1 cellular context compared by ENCODE assay signal in genomic region chr16:28823719-28824547, GRCh38.
A peak's percentile ranks its signal among the peaks of the same experiment; 100 is the strongest.
TF ChIP-seq lines count a peak whose summit lies in the region.

No MANE protein-coding gene starts in this region.

TF ChIP-seq in K562, 482 proteins besides CTCF, POLR2A, EP300 and RAD21 (continued from another document and continues in another):
- TF ChIP-seq POLR2H (tag; IDR thresholded peaks at IDR 0.05; ENCODE audit: low read depth): peak; percentile 80
- peak; percentile 58 for TF ChIP-seq AFF4 (CRISPR knock-in tag; IDR thresholded peaks at IDR 0.05)
- TF ChIP-seq ILF3 (IDR thresholded peaks at IDR 0.05; ENCODE audit: borderline replicate concordance): no peak
- TF ChIP-seq RBFOX2 (IDR thresholded peaks at IDR 0.05; ENCODE audit: low read depth, low read length): peak; percentile 92
- TF ChIP-seq CREB1 (IDR thresholded peaks at IDR 0.05): no peak; the same call in 1 of the 2 replicates
- 0 out of 2 replicates have a peak, but pooled peaks have one; percentile 18 for TF ChIP-seq CREB1 (CRISPR knock-in tag; IDR thresholded peaks at IDR 0.05)
- TF ChIP-seq ZBTB7A (IDR thresholded peaks at IDR 0.05; ENCODE audit: borderline replicate concordance, control insufficient read depth, low read depth, low read length): peak; percentile 94
- no peak for TF ChIP-seq TCF7 (IDR thresholded peaks at IDR 0.05; ENCODE audit: borderline replicate concordance)
- TF ChIP-seq THRB (CRISPR knock-in tag; conservative IDR thresholded peaks at IDR 0.05): peak; percentile 81; the same call in 1 of the 2 replicates
- 0 out of 2 replicates have a peak, but pooled peaks have one; percentile 15 for TF ChIP-seq XRCC5 (IDR thresholded peaks at IDR 0.05; ENCODE audit: low read depth, low read length)
- peak; percentile 60; the same call in 1 of the 2 replicates for TF ChIP-seq CBX1 (IDR thresholded peaks at IDR 0.05; ENCODE audit: low read depth)
- TF ChIP-seq ZNF740 (CRISPR knock-in tag; IDR thresholded peaks at IDR 0.05): peak; percentile 95
- peak in 1 of 2 experiments; percentile 85; a peak in 2 of 4 replicates for TF ChIP-seq ZNF740 (tag; IDR thresholded peaks at IDR 0.05)
- TF ChIP-seq RBM17 (IDR thresholded peaks at IDR 0.05; ENCODE audit: borderline replicate concordance, low read depth, low read length): no peak
- TF ChIP-seq HMGN3 (IDR thresholded peaks at IDR 0.05; ENCODE audit: borderline replicate concordance, extremely low read depth, insufficient read length, low read depth, low read length): peak; percentile 89
- TF ChIP-seq ATF4 (CRISPR knock-in tag; IDR thresholded peaks at IDR 0.05): peak; percentile 95
- peak; percentile 76 for TF ChIP-seq PML (IDR thresholded peaks at IDR 0.05; ENCODE audit: low read length)
- 0 out of 2 replicates have a peak, but pooled peaks have one; percentile 22 for TF ChIP-seq GTF2F1 (IDR thresholded peaks at IDR 0.05; ENCODE audit: low read depth, low read length)
- no peak for TF ChIP-seq ZNF696 (CRISPR knock-in tag; conservative IDR thresholded peaks at IDR 0.05)
- TF ChIP-seq ELF4 (CRISPR knock-in tag; IDR thresholded peaks at IDR 0.05): peak; percentile 87; the same call in 1 of the 2 replicates
- peak; percentile 98 for TF ChIP-seq NRF1 (conservative IDR thresholded peaks at IDR 0.05 in 1 of 2, IDR thresholded peaks at IDR 0.05 in 1 of 2)
- peak; percentile 66 for TF ChIP-seq ZSCAN32 (CRISPR knock-in tag; IDR thresholded peaks at IDR 0.05)
- peak; percentile 48; the same call in 1 of the 2 replicates for TF ChIP-seq TFAP4 (CRISPR knock-in tag; IDR thresholded peaks at IDR 0.05; ENCODE audit: borderline replicate concordance)
- TF ChIP-seq MTA3 (IDR thresholded peaks at IDR 0.05; ENCODE audit: borderline replicate concordance): peak; percentile 61; the same call in 1 of the 2 replicates
- peak; percentile 91; the same call in 1 of the 2 replicates for TF ChIP-seq MBD2 (IDR thresholded peaks at IDR 0.05; ENCODE audit: borderline replicate concordance, low read depth)
- no peak for TF ChIP-seq ZZZ3 (IDR thresholded peaks at IDR 0.05)
- no peak for TF ChIP-seq NR0B1 (IDR thresholded peaks at IDR 0.05; ENCODE audit: partially characterized antibody)
- no peak for TF ChIP-seq MXI1 (IDR thresholded peaks at IDR 0.05; ENCODE audit: low read depth, low read length)
- peak; percentile 56 for TF ChIP-seq CCNT2 (IDR thresholded peaks at IDR 0.05; ENCODE audit: borderline replicate concordance, extremely low read depth, insufficient read length, low read depth, low read length)
- TF ChIP-seq ERF (CRISPR knock-in tag; IDR thresholded peaks at IDR 0.05): peak; percentile 28; the same call in 1 of the 2 replicates
- peak; percentile 52 for TF ChIP-seq KDM5B (IDR thresholded peaks at IDR 0.05; ENCODE audit: insufficient replicate concordance, low read depth, low read length)
- TF ChIP-seq ZNF41 (CRISPR knock-in tag; conservative IDR thresholded peaks at IDR 0.05): peak; percentile 78
- TF ChIP-seq STAT6 (CRISPR knock-in tag; IDR thresholded peaks at IDR 0.05): 0 out of 2 replicates have a peak, but pooled peaks have one; percentile 21
- peak; percentile 82 for TF ChIP-seq FOS (IDR thresholded peaks at IDR 0.05; ENCODE audit: extremely low read depth, insufficient read length)
- peak; percentile 44; the same call in 1 of the 2 replicates for TF ChIP-seq ZNF75A (CRISPR knock-in tag; IDR thresholded peaks at IDR 0.05)
- peak; percentile 87 for TF ChIP-seq MITF (IDR thresholded peaks at IDR 0.05)
- no peak for TF ChIP-seq ZNF282 (CRISPR knock-in tag; IDR thresholded peaks at IDR 0.05)
- no peak for TF ChIP-seq RUNX1 (IDR thresholded peaks at IDR 0.05; ENCODE audit: low read depth)
- TF ChIP-seq CHD2 (IDR thresholded peaks at IDR 0.05; ENCODE audit: low read depth, low read length): peak; percentile 87
- peak; percentile 64 for TF ChIP-seq SP1 (CRISPR knock-in tag; IDR thresholded peaks at IDR 0.05)
- TF ChIP-seq CEBPB (tag; IDR thresholded peaks at IDR 0.05): peak; percentile 37; the same call in 1 of the 2 replicates
- TF ChIP-seq HNRNPK (IDR thresholded peaks at IDR 0.05; ENCODE audit: low read depth, low read length, poor library complexity, severe bottlenecking): no peak
- TF ChIP-seq RBM22 (IDR thresholded peaks at IDR 0.05; ENCODE audit: low read depth, low read length, poor library complexity, severe bottlenecking): peak; percentile 88
- 0 out of 2 replicates have a peak, but pooled peaks have one; percentile 48 for TF ChIP-seq CTBP1 (IDR thresholded peaks at IDR 0.05; ENCODE audit: borderline replicate concordance)
- peak; percentile 79; the same call in 1 of the 2 replicates for TF ChIP-seq ZEB2 (IDR thresholded peaks at IDR 0.05)
- TF ChIP-seq TAF9B (IDR thresholded peaks at IDR 0.05; ENCODE audit: partially characterized antibody): peak; percentile 55
- TF ChIP-seq FOXM1 (IDR thresholded peaks at IDR 0.05; ENCODE audit: low read depth): peak; percentile 67
- TF ChIP-seq FOXM1 (CRISPR knock-in tag; IDR thresholded peaks at IDR 0.05; ENCODE audit: low read depth): 0 out of 2 replicates have a peak, but pooled peaks have one; percentile 52
- peak; percentile 80 for TF ChIP-seq GABPA (tag; conservative IDR thresholded peaks at IDR 0.05; ENCODE audit: low read depth)
- TF ChIP-seq USF1 (CRISPR knock-in tag; IDR thresholded peaks at IDR 0.05): peak; percentile 51
- TF ChIP-seq ZNF354B (CRISPR knock-in tag; IDR thresholded peaks at IDR 0.05): no peak
- peak; percentile 48 for TF ChIP-seq POLR2AphosphoS5 (IDR thresholded peaks at IDR 0.05; ENCODE audit: control insufficient read depth, insufficient read depth, low read depth, low read length)
- no peak for TF ChIP-seq HEY1 (CRISPR knock-in tag; IDR thresholded peaks at IDR 0.05; ENCODE audit: borderline replicate concordance)
- TF ChIP-seq VEZF1 (CRISPR knock-in tag; IDR thresholded peaks at IDR 0.05): peak; percentile 96
- peak; percentile 99 for TF ChIP-seq ZNF263 (CRISPR knock-in tag; IDR thresholded peaks at IDR 0.05; ENCODE audit: borderline replicate concordance)
